11 cellular contexts compared by ENCODE assay signal in the genomic region with DNA sequence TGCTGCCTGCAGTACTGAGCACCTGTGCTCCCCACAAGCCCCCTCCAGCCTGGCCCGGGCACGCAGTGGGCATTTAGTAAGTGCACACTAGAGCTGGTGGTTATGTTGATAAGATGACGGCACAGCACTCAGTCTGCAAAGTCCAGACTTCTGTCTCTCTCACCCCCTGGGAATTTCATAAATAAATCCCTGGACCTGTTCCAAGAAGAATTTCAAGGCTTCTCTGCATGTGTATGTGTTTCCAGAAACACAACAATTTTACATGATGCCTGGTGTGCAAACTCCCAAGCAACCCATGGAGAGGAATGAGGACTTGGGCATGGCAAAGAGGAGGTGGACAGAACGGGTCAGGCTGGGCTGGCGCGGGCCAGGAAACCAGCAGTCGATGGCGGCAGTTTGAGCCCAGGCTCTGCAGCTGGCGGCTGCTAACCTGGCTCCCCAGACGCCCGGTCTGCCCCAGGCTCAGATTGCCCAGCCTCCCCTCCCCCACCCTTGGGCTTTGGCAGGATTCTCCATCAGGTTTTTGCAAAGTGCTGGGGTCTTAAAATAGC. TPM values are rescaled to one million over a fixed set of nuclear protein-coding genes. Genes with fewer than 3 reads are reported as not detected.
DNase-seq lines count a peak whose midpoint lies in the region; ATAC-seq and TF ChIP-seq lines count a peak whose summit lies in the region.
"Had no signal": no experiment of that assay in that cellular context is flagged by ENCODE, and none has a peak within 500 bp of the region (broad histone marks: within the 10 kb centered on the region; RNA-seq: fewer than 3 reads in every experiment).

No MANE protein-coding gene starts in this region.

- H3K4me1 ChIP-seq in foreskin keratinocyte (peaks cover 13% of the 10 kb centered on the region), skeletal muscle tissue (ENCODE audit: control insufficient read depth in 3 of 3, insufficient read depth in 3 of 3, low read length in 3 of 3) (peaks cover 9 to 14% (median 10%) of the 10 kb centered on the region in 3 donors)

- peaks cover 0 to 10% (median 6%) of the 10 kb centered on the region in 3 donors for H3K9me3 ChIP-seq in skeletal muscle tissue (ENCODE audit: control insufficient read depth in 3 of 3, low read length in 3 of 3)

- no peak for TF ChIP-seq CTCF in foreskin keratinocyte (conservative IDR thresholded peaks at IDR 0.05)

- peak overlapping the region in 2 of 3 donors; percentile 29 to 38 for H3K4me3 ChIP-seq in skeletal muscle tissue (ENCODE audit: low read length in 3 of 3)

- ATAC-seq in foreskin keratinocyte: peak; percentile 11

- DNase-seq in NCI-H1092 treated with DMSO at 0.1 percent for 48 hours (lab: John Stamatoyannopoulos, UW): peak; percentile 43
- DNase-seq in NCI-H1092 (lab: John Stamatoyannopoulos, UW): no peak
- peak; percentile 48 for DNase-seq in SHP77 treated with DMSO at 0.1 percent for 48 hours (lab: John Stamatoyannopoulos, UW)
- peak; percentile 34 to 53 for DNase-seq in foreskin keratinocyte
- DNase-seq in effector CD8-positive, alpha-beta T cell (lab: John Stamatoyannopoulos, UW): no peak
- DNase-seq in medulla oblongata (ENCODE audit: extremely low spot score): no peak
- no peak for DNase-seq in activated CD4-positive, CD25-positive, alpha-beta regulatory T cell treated with anti-CD3 and anti-CD28 coated beads, Interleukin-2, amount 50 U/mL, for 72 hours
- DNase-seq: anterior cingulate cortex had no signal

- H3K36me3 ChIP-seq in skeletal muscle tissue (ENCODE audit: control insufficient read depth in 3 of 3, insufficient read depth in 3 of 3, low read length in 3 of 3): no peaks in the 10 kb centered on the region

- H3K9ac ChIP-seq in skeletal muscle tissue (ENCODE audit: low read depth in 1 of 3, low read length in 3 of 3): peak overlapping the region in 2 of 3 donors; percentile 21 to 33

- H3K27me3 ChIP-seq in foreskin keratinocyte: no peaks in the 10 kb centered on the region
- H3K27me3 ChIP-seq in skeletal muscle tissue (ENCODE audit: control insufficient read depth in 3 of 3, insufficient read depth in 3 of 3, low read length in 3 of 3): no peaks in the 10 kb centered on the region

- H3K27ac ChIP-seq in foreskin keratinocyte (no peak overlapping the region), skeletal muscle tissue (ENCODE audit: low read depth, low read length) (no peak overlapping the region)
- H3K27ac ChIP-seq: 22Rv1 had no signal

RNA-seq across cellular contexts. Expression of gene ACVR1B, which starts 10.4 kb away (rescaled TPM):
- total RNA-seq in foreskin keratinocyte (14.0 and 14.3 TPM in 2 replicates), skeletal muscle tissue (8.4 TPM)
- polyA plus RNA-seq in foreskin keratinocyte: 7.3 and 7.4 TPM in 2 replicates

RNA-seq across cellular contexts. Expression of gene ACVRL1, which starts 33.8 kb away (rescaled TPM):
- not detected in 2 replicates for total RNA-seq in foreskin keratinocyte
- polyA plus RNA-seq in foreskin keratinocyte: 0.03 and 0.04 TPM in 2 replicates
- 56.9 TPM for total RNA-seq in skeletal muscle tissue

RNA-seq across cellular contexts. Expression of gene ANKRD33, which starts 53.2 kb away (rescaled TPM):
- total RNA-seq in foreskin keratinocyte: not detected in 2 replicates
- not detected in 2 replicates for polyA plus RNA-seq in foreskin keratinocyte
- not detected for total RNA-seq in skeletal muscle tissue
- total RNA-seq: neural crest cell had no signal

Comparison
In these comparisons a context has a peak if more than half of its experiments do, and no peak if none do; other contexts are left out.
1. DNase-seq: peak in NCI-H1092 treated with DMSO at 0.1 percent for 48 hours (single experiment), SHP77 treated with DMSO at 0.1 percent for 48 hours (single experiment) and foreskin keratinocyte (2 of 2); none in NCI-H1092 (single experiment), effector CD8-positive, alpha-beta T cell (single experiment), medulla oblongata (single experiment) and activated CD4-positive, CD25-positive, alpha-beta regulatory T cell treated with anti-CD3 and anti-CD28 coated beads, Interleukin-2, amount 50 U/mL, for 72 hours (single experiment).
2. RNA of gene ACVRL1, which starts 33.8 kb away (total RNA-seq): 56.9 TPM in skeletal muscle tissue (single experiment); not detected in foreskin keratinocyte; every median in the first group is over 10 times any median in the second.